ENCODE assay signal across 17 cellular contexts in the genomic region with DNA sequence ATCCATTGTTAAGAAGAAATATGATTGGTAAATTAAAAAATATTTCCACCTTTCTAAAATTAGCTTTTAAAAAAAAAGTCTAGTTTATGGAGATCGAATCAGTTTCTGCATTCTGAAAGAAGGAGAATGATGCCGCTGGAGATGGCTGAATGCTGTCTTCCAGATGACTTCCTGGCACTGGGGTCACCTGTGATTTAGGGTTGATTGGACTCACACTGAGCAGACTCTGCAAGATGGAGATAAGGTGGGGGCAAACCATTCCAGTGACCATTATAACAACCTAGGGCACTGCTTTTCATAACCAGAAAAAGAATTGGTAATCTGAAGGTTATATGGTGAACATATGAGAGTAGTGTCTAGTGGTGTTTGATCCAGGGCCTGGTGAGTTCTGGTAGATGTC. TPM values are rescaled to one million over a fixed set of nuclear protein-coding genes. Genes with fewer than 3 reads are reported as not detected.
DNase-seq lines count a peak whose midpoint lies in the region; ATAC-seq and TF ChIP-seq lines count a peak whose summit lies in the region.
"Had no signal": no experiment of that assay in that cellular context is flagged by ENCODE, and none has a peak within 500 bp of the region (broad histone marks: within the 10 kb centered on the region; RNA-seq: fewer than 3 reads in every experiment).

No MANE protein-coding gene starts in this region.

- intact Hi-C loops in heart left ventricle (cut with DNase I) (loop anchor here in 9 of 10 donors (5.0 to 10.0 kb wide), 8 partner anchors 35 to 563 kb away; partner anchors contain the start of genes RHOBTB3 (in 2 of the 9) and RFESD (in 1 of the 9)), cardiac septum (cut with DNase I) (no loop called here), heart right ventricle (cut with DNase I) (loop anchor here in 4 of 10 donors (5.0 to 10.0 kb wide), 4 partner anchors 40 to 190 kb away; partner anchors contain the start of genes ELL2 (in 1 of the 4) and RHOBTB3 (in 1 of the 4)), thyroid gland (cut with DNase I) (loop anchor here (10.0 kb wide), 1 partner anchor 117 kb away; no protein-coding TSS in a partner anchor)

- no peaks in the 10 kb centered on the region for H3K9me3 ChIP-seq in heart left ventricle
- no peaks in the 10 kb centered on the region for H3K9me3 ChIP-seq in heart right ventricle
- H3K9me3 ChIP-seq in thyroid gland, result no peaks in the 10 kb centered on the region
- H3K9me3 ChIP-seq: Peyer's patch had no signal

- H3K4me3 Mint-ChIP-seq in mesothelial cell of epicardium, result no peak overlapping the region
- H3K4me3 Mint-ChIP-seq: GM23338 had no signal

- H3K27me3 ChIP-seq in heart left ventricle, result no peaks in the 10 kb centered on the region
- H3K27me3 ChIP-seq in heart right ventricle, result no peaks in the 10 kb centered on the region
- H3K27me3 ChIP-seq in thyroid gland, result no peaks in the 10 kb centered on the region
- H3K27me3 ChIP-seq: Peyer's patch had no signal

- TF ChIP-seq POLR2A in heart left ventricle (IDR thresholded peaks at IDR 0.05), result no peak
- no peak for TF ChIP-seq POLR2A in thyroid gland (IDR thresholded peaks at IDR 0.05)

- peaks cover 15% of the 10 kb centered on the region for H3K4me1 Mint-ChIP-seq in mesothelial cell of epicardium
- H3K4me1 Mint-ChIP-seq: GM23338 had no signal

- peak overlapping the region; percentile 48 to 81 (median 72) for H3K27ac ChIP-seq in heart left ventricle
- peak overlapping the region; percentile 28 to 83 (median 70) for H3K27ac ChIP-seq in heart right ventricle
- H3K27ac ChIP-seq in thyroid gland, result peak overlapping the region; percentile 68 to 80 (median 69)
- no peak overlapping the region for H3K27ac ChIP-seq in coronary artery
- H3K27ac ChIP-seq: Peyer's patch had no signal

- no peak overlapping the region for H3K4me3 ChIP-seq in heart left ventricle
- no peak overlapping the region for H3K4me3 ChIP-seq in heart right ventricle
- H3K4me3 ChIP-seq in thyroid gland (replicated peaks in 1 of 3), result no peak overlapping the region
- no peak overlapping the region for H3K4me3 ChIP-seq in coronary artery
- H3K4me3 ChIP-seq: GM23338, Peyer's patch had no signal

- DNase-seq in heart left ventricle, result no peak
- no peak for DNase-seq in cardiac septum (ENCODE audit: low spot score)
- DNase-seq in heart right ventricle, result no peak
- no peak for DNase-seq in mesothelial cell of epicardium (ENCODE audit: low spot score in 2 of 2, unreplicated experiment in 2 of 2)
- DNase-seq in thyroid gland, result no peak
- no peak for DNase-seq in MV-4-11 (lab: John Stamatoyannopoulos, UW)
- DNase-seq in coronary artery (ENCODE audit: low spot score), result no peak
- DNase-seq in kidney glomerular epithelial cell (lab: John Stamatoyannopoulos, UW), result no peak
- DNase-seq: C1 segment of cervical spinal cord, DMS 273 treated with DMSO at 0.1 percent for 48 hours, Kasumi-1, NCI-H1417, NCI-H2029, NCI-H2171 treated with DMSO at 0.1 percent for 48 hours, NCI-H774, Peyer's patch had no signal

- no peak for TF ChIP-seq CTCF in heart left ventricle (IDR thresholded peaks at IDR 0.05)
- TF ChIP-seq CTCF in heart right ventricle (IDR thresholded peaks at IDR 0.05), result no peak
- no peak for TF ChIP-seq CTCF in mesothelial cell of epicardium (IDR thresholded peaks at IDR 0.05; ENCODE audit: unreplicated experiment)
- TF ChIP-seq CTCF in thyroid gland (IDR thresholded peaks at IDR 0.05), result no peak
- no peak for TF ChIP-seq CTCF in coronary artery (IDR thresholded peaks at IDR 0.05)

- H3K27me3 Mint-ChIP-seq in mesothelial cell of epicardium (ENCODE audit: low read depth), result no peaks in the 10 kb centered on the region

- peaks cover 24% of the 10 kb centered on the region for H3K36me3 Mint-ChIP-seq in mesothelial cell of epicardium

- ATAC-seq in heart left ventricle (peak in 1 of 4 donors; percentile 44), heart right ventricle (peak in 1 of 8 donors; percentile 20)
- ATAC-seq: GM23338 had no signal

- H3K4me1 ChIP-seq in heart left ventricle (peaks cover 0 to 29% (median 13%) of the 10 kb centered on the region in 12 donors), heart right ventricle (peaks cover 0 to 32% (median 23%) of the 10 kb centered on the region in 9 donors), thyroid gland (peaks cover 0 to 12% of the 10 kb centered on the region in 2 donors)
- H3K4me1 ChIP-seq: Peyer's patch had no signal

- peak overlapping the region; percentile 41 for H3K27ac Mint-ChIP-seq in mesothelial cell of epicardium
- H3K27ac Mint-ChIP-seq: GM23338 had no signal

- 90 to 94% (median 92%) methylated on average over 2 of the region's 2 CpGs for WGBS in heart left ventricle, 4 donors
- WGBS in heart right ventricle, 2 donors, result 90 to 93% methylated on average over 2 of the region's 2 CpGs
- WGBS in thyroid gland, 2 donors, result 91 to 93% methylated on average over 2 of the region's 2 CpGs

- no peaks in the 10 kb centered on the region for H3K9me3 Mint-ChIP-seq in mesothelial cell of epicardium
- H3K9me3 Mint-ChIP-seq: GM23338 had no signal

- H3K36me3 ChIP-seq in heart left ventricle (peaks cover 0 to 39% (median 26%) of the 10 kb centered on the region in 9 donors), heart right ventricle (peaks cover 0 to 38% (median 10%) of the 10 kb centered on the region in 9 donors), thyroid gland (peaks cover 0 to 5% of the 10 kb centered on the region in 2 donors)

RNA-seq across cellular contexts. Expression of gene RHOBTB3, which starts 40.8 kb away (rescaled TPM):
- total RNA-seq in heart left ventricle (100 to 1,000 TPM in 2 of 9 donors, 10 to 100 TPM in 7; 62.9 to 116 (median 86.7) TPM), cardiac septum (79.0 TPM), heart right ventricle (100 to 1,000 TPM in 2 of 10 donors, 10 to 100 TPM in 8; 73.1 to 124 (median 94.4) TPM), mesothelial cell of epicardium (146 to 154 TPM (median 153 TPM) in 3 replicates), thyroid gland (10 to 100 TPM; 58.7 to 85.7 (median 68.0) TPM)
- polyA plus RNA-seq in heart left ventricle (10 to 100 TPM; 24.3 to 30.2 TPM), heart right ventricle (10 to 100 TPM; 15.0 to 30.4 TPM)

RNA-seq across cellular contexts. Expression of gene GLRX, which starts 50.6 kb away (rescaled TPM):
- 100 to 1,000 TPM in 6 of 9 donors, 10 to 100 TPM in 3; 69.7 to 293 (median 114) TPM for total RNA-seq in heart left ventricle
- polyA plus RNA-seq in heart left ventricle, result 100 to 1,000 TPM; 126 to 143 TPM
- total RNA-seq in cardiac septum, result 119 TPM
- 100 to 1,000 TPM in 7 of 10 donors, 10 to 100 TPM in 3; 68.7 to 156 (median 111) TPM for total RNA-seq in heart right ventricle
- 100 to 1,000 TPM in 1 of 2 donors, 10 to 100 TPM in 1; 51.6 to 116 TPM for polyA plus RNA-seq in heart right ventricle
- 14.8 to 19.8 TPM (median 17.9 TPM) in 3 replicates for total RNA-seq in mesothelial cell of epicardium
- 10 to 100 TPM; 30.1 to 68.7 (median 37.7) TPM for total RNA-seq in thyroid gland

Comparison
In these comparisons a context has a peak if more than half of its experiments do, and no peak if none do; other contexts are left out.
1. H3K27ac ChIP-seq: peak in heart left ventricle (12 of 12), heart right ventricle (10 of 10) and thyroid gland (3 of 3); none in coronary artery (0 of 2).